In the genomic region with DNA sequence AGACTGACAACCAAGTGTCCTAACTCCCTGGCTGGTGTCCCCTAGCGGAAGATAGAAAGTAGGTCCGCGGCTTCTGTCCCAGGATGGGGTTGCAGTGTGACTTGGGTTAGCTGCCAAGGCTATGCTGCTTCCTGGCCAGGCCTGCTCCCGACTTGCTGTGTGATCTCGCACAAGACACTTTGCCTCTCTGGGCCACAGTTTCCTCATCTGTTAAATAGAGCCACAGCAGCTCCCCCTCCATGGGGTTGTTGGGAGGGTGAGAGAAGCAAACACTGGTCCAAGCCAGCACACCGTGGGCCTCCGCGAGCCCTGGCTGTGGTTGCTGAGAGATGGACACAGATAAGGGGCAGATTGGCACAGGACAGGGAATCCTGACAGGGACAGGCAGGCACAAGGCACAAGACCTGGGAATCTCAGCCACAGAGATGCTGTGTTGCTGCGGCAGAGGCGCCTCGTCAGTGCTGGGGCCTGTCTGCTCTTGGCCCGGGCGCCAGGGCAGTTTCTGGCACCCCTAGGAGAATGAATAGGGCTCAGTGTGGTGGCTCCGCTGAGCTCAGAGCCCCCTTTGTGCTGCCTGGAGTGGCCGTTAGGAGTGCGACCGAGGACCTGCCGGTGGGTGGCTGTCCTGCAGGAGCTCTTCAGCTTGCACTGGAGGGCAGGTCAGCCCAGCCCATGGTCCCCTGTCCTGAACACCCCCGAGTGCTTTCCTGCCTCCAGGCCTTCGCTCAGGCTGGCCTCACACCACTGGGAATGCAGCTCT, we compare ENCODE assay signal across 10 cellular contexts. TPM values are rescaled to one million over a fixed set of nuclear protein-coding genes. Genes with fewer than 3 reads are reported as not detected.
DNase-seq lines count a peak whose midpoint lies in the region; ATAC-seq, FAIRE-seq and TF ChIP-seq lines count a peak whose summit lies in the region.
"Had no signal": no experiment of that assay in that cellular context is flagged by ENCODE, and none has a peak within 500 bp of the region (broad histone marks: within the 10 kb centered on the region; RNA-seq: fewer than 3 reads in every experiment).

No MANE protein-coding gene starts in this region.

- SMC1A ChIA-PET in GM12878 (lab: Charles Lee; ENCODE audit: uncharacterized antibody, unreplicated experiment): interaction anchor here (0.5 to 1.2 kb wide), 4 partner anchors 11 to 126 kb away, joined by 3 to 4 read pairs (median 4); partner anchors contain the start of gene TOR2A

- H3K4me1 ChIP-seq in DND-41 (ENCODE audit: insufficient read depth, low read length) (peaks cover 57% of the 10 kb centered on the region), GM12878 (ENCODE audit: control insufficient read depth, insufficient read depth, low read length) (peaks cover 49% of the 10 kb centered on the region), neural progenitor cell (peaks cover 12% of the 10 kb centered on the region)

- TF ChIP-seq EP300 in GM12878 (IDR thresholded peaks at IDR 0.05; ENCODE audit: borderline replicate concordance in 1 of 2, control insufficient read depth in 1 of 2, low read depth in 2 of 2, low read length in 2 of 2): no peak

- no peak overlapping the region for H3K4me3 ChIP-seq in DND-41 (ENCODE audit: low read depth in 1 of 2, low read length in 2 of 2)
- no peak overlapping the region for H3K4me3 ChIP-seq in GM12878
- H3K4me3 ChIP-seq in neural progenitor cell: no peak overlapping the region

- no peak for FAIRE-seq in GM12878 (lab: Jason Lieb, UNC)

- POLR2A ChIA-PET in GM12878 (lab: Charles Lee): interaction anchor here (0.7 to 3.6 kb wide), 4 partner anchors 10 to 555 kb away, joined by 4 to 42 read pairs (median 8); no protein-coding TSS in a partner anchor

- intact Hi-C loops in GM12878 (cut with micrococcal nuclease; ENCODE audit: unreplicated experiment): loop anchor here (10.0 kb wide), 1 partner anchor 284 kb away; the partner anchor contains the start of genes NAIF1 and SLC25A25

- no peaks in the 10 kb centered on the region for H3K9me3 Mint-ChIP-seq in neural progenitor cell

- in situ Hi-C loops in GM12878 (cut with MboI): no loop called here

- H3K27ac ChIP-seq in DND-41 (ENCODE audit: low read length): peak overlapping the region; percentile 21; the same call in 1 of the 2 replicates
- H3K27ac ChIP-seq in GM12878 (ENCODE audit: control insufficient read depth, insufficient read depth): peak overlapping the region; percentile 93
- no peak overlapping the region for H3K27ac ChIP-seq in neural progenitor cell

- H3K27me3 Mint-ChIP-seq in neural progenitor cell (ENCODE audit: insufficient read depth, low read depth): peaks cover 14% of the 10 kb centered on the region

- CTCF ChIA-PET in GM12878 (lab: Yijun Ruan, JAX): interaction anchor here (0.6 to 2.6 kb wide), 3 partner anchors 17 to 46 kb away, joined by 3 to 18 read pairs (median 5); partner anchors contain the start of gene TOR2A

- no peaks in the 10 kb centered on the region for H3K36me3 Mint-ChIP-seq in neural progenitor cell

- no peak for TF ChIP-seq POLR2A in GM12878 (IDR thresholded peaks at IDR 0.05; ENCODE audit: low read depth, low read length)

- no peak overlapping the region for H3K4me3 Mint-ChIP-seq in neural progenitor cell

- DNase-seq in DND-41: no peak
- DNase-seq in MV-4-11 (lab: John Stamatoyannopoulos, UW): peak; percentile 24
- DNase-seq in GM12878 (ENCODE audit: low read depth, low spot score): no peak
- DNase-seq in neural progenitor cell (ENCODE audit: low spot score): peak; percentile 41
- no peak for DNase-seq in activated effector memory CD4-positive, alpha-beta T cell treated with anti-CD3 and anti-CD28 coated beads, Interleukin-2, amount 50 U/mL, for 16 hours
- DNase-seq in NCI-H1694 (lab: John Stamatoyannopoulos, UW): no peak
- no peak for DNase-seq in NCI-H345 (lab: John Stamatoyannopoulos, UW)
- DNase-seq: effector CD4-positive, alpha-beta T cell; KG1; T-helper 9 cell had no signal

- 88% methylated on average over 20 of the region's 20 CpGs for WGBS in GM12878 (ENCODE audit: insufficient coverage, insufficient replicate concordance, low lambda C conversion rate, missing lambda C conversion rate)

- BruUV-seq in GM12878 (replicated peaks; lab: Mats Ljungman, UMichigan): no TSS peak

- H2AFZ ChIP-seq in DND-41 (ENCODE audit: low read depth, low read length) (no peak overlapping the region), GM12878 (ENCODE audit: control insufficient read depth, low read depth, low read length) (no peak overlapping the region), neural progenitor cell (replicated peaks) (peak overlapping the region; percentile 63)

- H3K27ac Mint-ChIP-seq in neural progenitor cell: peak overlapping the region; percentile 66

- peak overlapping the region; percentile 1; the same call in 1 of the 2 replicates for H3K4me2 ChIP-seq in DND-41 (ENCODE audit: insufficient read depth, low read length)
- H3K4me2 ChIP-seq in GM12878 (ENCODE audit: control insufficient read depth, insufficient read depth): peak overlapping the region; percentile 97; the same call in 1 of the 2 replicates
- H3K4me2 ChIP-seq in neural progenitor cell: no peak overlapping the region

- no peak for TF ChIP-seq CTCF in DND-41 (IDR thresholded peaks at IDR 0.05; ENCODE audit: borderline replicate concordance, extremely low read depth, low read length, poor library complexity, severe bottlenecking)
- no peak for TF ChIP-seq CTCF in GM12878 (IDR thresholded peaks at IDR 0.05 in 2 of 3, conservative IDR thresholded peaks at IDR 0.05 in 1 of 3; ENCODE audit: control insufficient read depth in 2 of 3, extremely low read depth in 1 of 3, insufficient read depth in 1 of 3, low read depth in 3 of 3, low read length in 3 of 3)
- TF ChIP-seq CTCF in neural progenitor cell (IDR thresholded peaks at IDR 0.05): no peak

- H4K20me1 ChIP-seq in DND-41 (ENCODE audit: insufficient read depth, low read length): no peaks in the 10 kb centered on the region
- no peaks in the 10 kb centered on the region for H4K20me1 ChIP-seq in GM12878 (ENCODE audit: control insufficient read depth, insufficient read depth)
- no peaks in the 10 kb centered on the region for H4K20me1 ChIP-seq in neural progenitor cell (ENCODE audit: low read depth)

- H3F3A ChIP-seq in neural progenitor cell (ENCODE audit: low read depth): peaks cover 18% of the 10 kb centered on the region

- H3K9ac ChIP-seq in DND-41 (ENCODE audit: low read depth, low read length): no peak overlapping the region
- H3K9ac ChIP-seq in GM12878 (ENCODE audit: control insufficient read depth, insufficient read depth, low read length): no peak overlapping the region; the same call in 1 of the 2 replicates
- H3K9ac ChIP-seq in neural progenitor cell: no peak overlapping the region

- peaks cover 29% of the 10 kb centered on the region for H3K4me1 Mint-ChIP-seq in neural progenitor cell

- H3K79me2 ChIP-seq in DND-41 (ENCODE audit: insufficient read depth, low read length) (peaks cover 49% of the 10 kb centered on the region), GM12878 (ENCODE audit: control insufficient read depth, insufficient read depth, low read length) (peaks cover 37% of the 10 kb centered on the region), neural progenitor cell (ENCODE audit: low read depth) (no peaks in the 10 kb centered on the region)

- H3K36me3 ChIP-seq in DND-41 (ENCODE audit: insufficient read depth, low read length) (peaks cover 19% of the 10 kb centered on the region), GM12878 (ENCODE audit: control insufficient read depth in 2 of 2, insufficient read depth in 2 of 2, low read length in 1 of 2) (no peaks in the 10 kb centered on the region), neural progenitor cell (no peaks in the 10 kb centered on the region)

- H3K9me3 ChIP-seq in DND-41 (ENCODE audit: insufficient read depth, low read length, severe bottlenecking) (no peaks in the 10 kb centered on the region), GM12878 (replicated peaks; ENCODE audit: control insufficient read depth, insufficient read depth, low read length) (no peaks in the 10 kb centered on the region), neural progenitor cell (ENCODE audit: low read depth) (no peaks in the 10 kb centered on the region)

- RAD21 ChIA-PET in GM12878 (lab: Charles Lee; ENCODE audit: unreplicated experiment): interaction anchor here (2.4 kb wide), 1 partner anchor 89 kb away, joined by 10 read pairs; no protein-coding TSS in a partner anchor

- ATAC-seq in DND-41 (ENCODE audit: insufficient read depth, low read depth): no peak
- ATAC-seq in GM12878: no peak

- TF ChIP-seq RAD21 in GM12878 (IDR thresholded peaks at IDR 0.05; ENCODE audit: insufficient read depth, low read depth, low read length): no peak

- no peaks in the 10 kb centered on the region for H3K27me3 ChIP-seq in DND-41 (ENCODE audit: insufficient read depth, low read length, poor library complexity)
- H3K27me3 ChIP-seq in GM12878 (replicated peaks in 1 of 2; ENCODE audit: control insufficient read depth in 2 of 2, insufficient read depth in 2 of 2, low read length in 1 of 2): no peaks in the 10 kb centered on the region
- H3K27me3 ChIP-seq in neural progenitor cell: no peaks in the 10 kb centered on the region

RNA-seq across cellular contexts. Expression of gene SH2D3C, which starts 1.8 kb away (rescaled TPM):
- total RNA-seq in GM12878 (2013; cell fraction: nucleolus; rRNA removed): 28.6 and 33.2 TPM in 2 replicates
- 16.1 and 19.0 TPM in 2 replicates for total RNA-seq in GM12878 (2014; rRNA removed)
- total RNA-seq in GM12878 (2014; rRNA removed; fragmentation: Illumina TruSeq; extraction: Trizol): 8.4 and 9.0 TPM in 2 replicates
- total RNA-seq in GM12878 (2021): 21.0 and 23.5 TPM in 2 replicates
- polyA plus RNA-seq in GM12878 (2011; ENCODE audit: low read depth): 11.2 TPM
- polyA plus RNA-seq in GM12878 (2011; rRNA removed): 3.2 and 13.5 TPM in 2 replicates
- polyA plus RNA-seq in GM12878 (2011; cell fraction: cytosol; rRNA removed): 18.5 and 20.4 TPM in 2 replicates
- 32.4 and 46.4 TPM in 2 replicates for polyA plus RNA-seq in GM12878 (2011; cell fraction: nucleus; rRNA removed)
- 17.4 and 22.8 TPM in 2 replicates for polyA plus RNA-seq in GM12878 (2012)
- 4.4 and 11.6 TPM in 2 replicates for polyA plus RNA-seq in GM12878 (2014; fragmentation: Illumina TruSeq; extraction: Trizol)
- polyA plus RNA-seq in GM12878 (2014; fragmentation: Nextera tagmentation; extraction: Ambion mirVana): 1 to 10 TPM; 1.2 to 1.9 TPM
- polyA plus RNA-seq in GM12878 (2014; rRNA removed): 19.5 and 25.2 TPM in 2 replicates
- polyA plus RNA-seq in GM12878 (2016; fragmentation: Nextera tagmentation; extraction: Ambion mirVana): 10 to 100 TPM; 20.7 to 23.2 TPM
- 30.6 and 32.1 TPM in 2 replicates for polyA minus RNA-seq in GM12878 (2011; rRNA and poly(A)+ RNA removed)
- polyA minus RNA-seq in GM12878 (2011; cell fraction: cytosol; rRNA and poly(A)+ RNA removed): 13.5 and 19.3 TPM in 2 replicates
- 10.2 and 18.5 TPM in 2 replicates for polyA minus RNA-seq in GM12878 (2011; cell fraction: nucleus; rRNA and poly(A)+ RNA removed)
- 1.8 and 1.9 TPM in 2 replicates for total RNA-seq in neural progenitor cell (ENCODE audit: low replicate concordance)

RNA-seq across cellular contexts. Expression of gene CDK9, which starts 5.5 kb away (rescaled TPM):
- total RNA-seq in GM12878 (2013; cell fraction: nucleolus; rRNA removed): 59.1 and 66.1 TPM in 2 replicates
- 33.6 and 34.3 TPM in 2 replicates for total RNA-seq in GM12878 (2014; rRNA removed)
- total RNA-seq in GM12878 (2014; rRNA removed; fragmentation: Illumina TruSeq; extraction: Trizol): 24.5 and 25.2 TPM in 2 replicates
- 86.3 and 92.6 TPM in 2 replicates for total RNA-seq in GM12878 (2021)
- polyA plus RNA-seq in GM12878 (2011; ENCODE audit: low read depth): 20.6 TPM
- polyA plus RNA-seq in GM12878 (2011; rRNA removed): 30.3 and 46.5 TPM in 2 replicates
- 51.1 and 55.6 TPM in 2 replicates for polyA plus RNA-seq in GM12878 (2011; cell fraction: cytosol; rRNA removed)
- polyA plus RNA-seq in GM12878 (2011; cell fraction: nucleus; rRNA removed): 219 and 246 TPM in 2 replicates
- polyA plus RNA-seq in GM12878 (2012): 44.8 and 52.0 TPM in 2 replicates
- 41.7 and 57.0 TPM in 2 replicates for polyA plus RNA-seq in GM12878 (2014; fragmentation: Illumina TruSeq; extraction: Trizol)
- 1 to 10 TPM; 7.3 to 9.6 TPM for polyA plus RNA-seq in GM12878 (2014; fragmentation: Nextera tagmentation; extraction: Ambion mirVana)
- polyA plus RNA-seq in GM12878 (2014; rRNA removed): 56.7 and 59.9 TPM in 2 replicates
- polyA plus RNA-seq in GM12878 (2016; fragmentation: Nextera tagmentation; extraction: Ambion mirVana): 10 to 100 TPM; 80.9 to 85.5 TPM
- 59.7 and 75.9 TPM in 2 replicates for polyA minus RNA-seq in GM12878 (2011; rRNA and poly(A)+ RNA removed)
- polyA minus RNA-seq in GM12878 (2011; cell fraction: cytosol; rRNA and poly(A)+ RNA removed): 26.9 TPM in 2 replicates
- polyA minus RNA-seq in GM12878 (2011; cell fraction: nucleus; rRNA and poly(A)+ RNA removed): 35.4 and 52.2 TPM in 2 replicates
- 22.5 and 47.8 TPM in 2 replicates for total RNA-seq in neural progenitor cell (ENCODE audit: low replicate concordance)

RNA-seq across cellular contexts. Expression of gene FPGS, which starts 22.4 kb away (rescaled TPM):
- total RNA-seq in GM12878 (2013; cell fraction: nucleolus; rRNA removed): 131 and 132 TPM in 2 replicates
- total RNA-seq in GM12878 (2014; rRNA removed): 62.8 and 79.6 TPM in 2 replicates
- total RNA-seq in GM12878 (2014; rRNA removed; fragmentation: Illumina TruSeq; extraction: Trizol): 43.3 and 44.4 TPM in 2 replicates
- 89.3 and 98.3 TPM in 2 replicates for total RNA-seq in GM12878 (2021)
- polyA plus RNA-seq in GM12878 (2011; ENCODE audit: low read depth): 30.5 TPM
- polyA plus RNA-seq in GM12878 (2011; rRNA removed): 34.1 and 64.4 TPM in 2 replicates
- polyA plus RNA-seq in GM12878 (2011; cell fraction: cytosol; rRNA removed): 91.2 and 99.0 TPM in 2 replicates
- polyA plus RNA-seq in GM12878 (2011; cell fraction: nucleus; rRNA removed): 158 and 216 TPM in 2 replicates
- polyA plus RNA-seq in GM12878 (2012): 47.6 and 62.7 TPM in 2 replicates
- polyA plus RNA-seq in GM12878 (2014; fragmentation: Illumina TruSeq; extraction: Trizol): 49.0 and 81.2 TPM in 2 replicates
- polyA plus RNA-seq in GM12878 (2014; fragmentation: Nextera tagmentation; extraction: Ambion mirVana): 1 to 10 TPM; 1.2 to 8.2 TPM
- 88.1 and 95.0 TPM in 2 replicates for polyA plus RNA-seq in GM12878 (2014; rRNA removed)
- 100 to 1,000 TPM; 112 to 127 TPM for polyA plus RNA-seq in GM12878 (2016; fragmentation: Nextera tagmentation; extraction: Ambion mirVana)
- polyA minus RNA-seq in GM12878 (2011; rRNA and poly(A)+ RNA removed): 61.6 and 82.1 TPM in 2 replicates
- 29.7 and 45.3 TPM in 2 replicates for polyA minus RNA-seq in GM12878 (2011; cell fraction: cytosol; rRNA and poly(A)+ RNA removed)
- 25.9 and 46.4 TPM in 2 replicates for polyA minus RNA-seq in GM12878 (2011; cell fraction: nucleus; rRNA and poly(A)+ RNA removed)
- total RNA-seq in neural progenitor cell (ENCODE audit: low replicate concordance): 32.8 and 60.5 TPM in 2 replicates

RNA-seq across cellular contexts. Expression of gene TOR2A, which starts 45.2 kb away (rescaled TPM):
- total RNA-seq in GM12878 (2013; cell fraction: nucleolus; rRNA removed): 3.9 and 6.5 TPM in 2 replicates
- total RNA-seq in GM12878 (2014; rRNA removed): 7.8 and 12.6 TPM in 2 replicates
- 2.7 and 4.2 TPM in 2 replicates for total RNA-seq in GM12878 (2014; rRNA removed; fragmentation: Illumina TruSeq; extraction: Trizol)
- total RNA-seq in GM12878 (2021): 11.5 and 11.6 TPM in 2 replicates
- polyA plus RNA-seq in GM12878 (2011; ENCODE audit: low read depth): 2.6 TPM
- polyA plus RNA-seq in GM12878 (2011; rRNA removed): 0.91 and 2.4 TPM in 2 replicates
- polyA plus RNA-seq in GM12878 (2011; cell fraction: cytosol; rRNA removed): 6.6 and 11.0 TPM in 2 replicates
- polyA plus RNA-seq in GM12878 (2011; cell fraction: nucleus; rRNA removed): 13.5 and 13.6 TPM in 2 replicates
- polyA plus RNA-seq in GM12878 (2012): 6.7 and 8.2 TPM in 2 replicates
- polyA plus RNA-seq in GM12878 (2014; fragmentation: Illumina TruSeq; extraction: Trizol): 1.6 and 5.4 TPM in 2 replicates
- polyA plus RNA-seq in GM12878 (2014; fragmentation: Nextera tagmentation; extraction: Ambion mirVana): 1 to 10 TPM in 1 of 2 experiments, under 1 TPM in 1; 0.52 to 1.6 TPM
- polyA plus RNA-seq in GM12878 (2014; rRNA removed): 14.3 and 17.4 TPM in 2 replicates
- 10 to 100 TPM; 22.1 to 23.7 TPM for polyA plus RNA-seq in GM12878 (2016; fragmentation: Nextera tagmentation; extraction: Ambion mirVana)
- 1.4 and 4.9 TPM in 2 replicates for polyA minus RNA-seq in GM12878 (2011; rRNA and poly(A)+ RNA removed)
- 2.7 and 4.3 TPM in 2 replicates for polyA minus RNA-seq in GM12878 (2011; cell fraction: cytosol; rRNA and poly(A)+ RNA removed)
- 5.1 and 8.0 TPM in 2 replicates for polyA minus RNA-seq in GM12878 (2011; cell fraction: nucleus; rRNA and poly(A)+ RNA removed)
- 5.5 and 18.3 TPM in 2 replicates for total RNA-seq in neural progenitor cell (ENCODE audit: low replicate concordance)

Comparison
In these comparisons a context has a peak if more than half of its experiments do, and no peak if none do; other contexts are left out.
1. DNase-seq: peak in MV-4-11 (single experiment) and neural progenitor cell (single experiment); none in DND-41 (single experiment), GM12878 (single experiment), activated effector memory CD4-positive, alpha-beta T cell treated with anti-CD3 and anti-CD28 coated beads, Interleukin-2, amount 50 U/mL, for 16 hours (single experiment), NCI-H1694 (single experiment) and NCI-H345 (single experiment).